In the genomic region with DNA sequence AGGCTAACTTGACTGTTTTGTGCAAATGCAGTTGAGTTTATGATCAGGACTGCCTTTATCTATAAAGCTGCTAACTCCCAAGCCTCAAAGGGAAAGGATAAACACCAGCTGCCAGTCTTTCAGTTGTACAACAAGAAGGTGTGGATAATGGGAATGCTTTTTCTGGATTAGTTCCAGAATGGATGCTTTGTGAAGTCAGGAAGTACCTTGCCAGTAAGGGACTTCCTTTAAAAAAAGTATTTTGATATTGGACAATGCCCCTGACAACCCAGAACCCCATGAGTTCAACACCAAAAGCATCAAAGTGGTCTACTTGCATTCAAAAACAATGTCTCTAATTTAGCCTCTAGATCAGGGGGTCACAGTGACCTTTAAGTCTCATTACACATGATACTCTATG, we compare ENCODE assay signal across 36 cellular contexts. TPM values are rescaled to one million over a fixed set of nuclear protein-coding genes. Genes with fewer than 3 reads are reported as not detected.
"Had no signal": no experiment of that assay in that cellular context is flagged by ENCODE, and none has a peak within 500 bp of the region (broad histone marks: within the 10 kb centered on the region; RNA-seq: fewer than 3 reads in every experiment).

No MANE protein-coding gene starts in this region.

- DNase-seq: activated B cell treated with CpG ODN at 0.5 μM for 24 hours; activated CD4-positive, alpha-beta memory T cell treated with anti-CD3 and anti-CD28 coated beads for 36 hours; activated CD4-positive, alpha-beta T cell treated with anti-CD3 and anti-CD28 coated beads for 4 hours; activated CD4-positive, alpha-beta T cell treated with anti-CD3 and anti-CD28 coated beads, Interleukin-2, amount 10 ng/mL, durations not matched to agents 24 days and 14 days; activated CD4-positive, alpha-beta T cell treated with anti-CD3 and anti-CD28 coated beads, Interleukin-2, amount 50 U/mL, for 1 hour; activated CD4-positive, alpha-beta T cell treated with anti-CD3 and anti-CD28 coated beads, Interleukin-2, amount 50 U/mL, for 4 hours; activated CD4-positive, CD25-positive, alpha-beta regulatory T cell treated with anti-CD3 and anti-CD28 coated beads, Interleukin-2, amount 50 U/mL, for 72 hours; activated CD8-positive, alpha-beta memory T cell treated with anti-CD3 and anti-CD28 coated beads, Interleukin-2, amount 50 U/mL, for 4 hours; activated CD8-positive, alpha-beta T cell treated with anti-CD3 and anti-CD28 coated beads for 36 hours; activated effector memory CD4-positive, alpha-beta T cell treated with anti-CD3 and anti-CD28 coated beads, Interleukin-2, amount 50 U/mL, for 16 hours; activated gamma-delta T cell treated with Interleukin-2 at 50 U/mL for 16 hours; activated naive CD4-positive, alpha-beta T cell; activated naive CD4-positive, alpha-beta T cell treated with anti-CD3 and anti-CD28 coated beads for 36 hours; activated naive CD4-positive, alpha-beta T cell treated with anti-CD3 and anti-CD28 coated beads, Interleukin-2, amount 50 U/mL, for 16 hours; activated naive CD8-positive, alpha-beta T cell treated with anti-CD3 and anti-CD28 coated beads for 36 hours; activated T-cell treated with anti-CD3 and anti-CD28 coated beads for 4 hours; activated T-cell treated with anti-CD3 and anti-CD28 coated beads, Interleukin-2, amount 50 U/mL, for 1 hour; activated T-cell treated with anti-CD3 and anti-CD28 coated beads, Interleukin-2, amount 50 U/mL, for 4 hours; activated T-cell treated with anti-CD3 and anti-CD28 coated beads, Interleukin-2, amount 50 U/mL, for 72 hours; adrenal gland; amniotic stem cell; aorta; body of pancreas; brain microvascular endothelial cell; central memory CD4-positive, alpha-beta T cell; T-helper 2 cell; T-helper 9 cell had no signal

- H3K9me3 ChIP-seq: adrenal gland, body of pancreas, breast epithelium had no signal

- H3K27me3 ChIP-seq: adrenal gland, body of pancreas, brain microvascular endothelial cell, breast epithelium had no signal

- H3K4me3 ChIP-seq: adrenal gland, body of pancreas, breast epithelium had no signal

- H3K36me3 ChIP-seq: adrenal gland, brain microvascular endothelial cell, breast epithelium had no signal

- H3K4me1 ChIP-seq: adrenal gland, body of pancreas, breast epithelium had no signal

- ATAC-seq: activated CD8-positive, alpha-beta T cell treated with anti-CD3 and anti-CD28 coated beads for 36 hours; activated naive CD4-positive, alpha-beta T cell treated with anti-CD3 and anti-CD28 coated beads, Interleukin-2, amount 50 U/mL, for 72 hours; activated T-cell treated with anti-CD3 and anti-CD28 coated beads, Interleukin-2, amount 50 U/mL, for 4 hours; activated T-cell treated with anti-CD3 and anti-CD28 coated beads, Interleukin-2, amount 50 U/mL, for 72 hours; activated T-helper 17 cell treated with anti-CD3 and anti-CD28 coated beads, Interleukin-2, amount 50 U/mL, for 72 hours; body of pancreas had no signal

- H3K27ac ChIP-seq: adrenal gland, body of pancreas, brain microvascular endothelial cell, breast epithelium, VCaP had no signal

RNA-seq across cellular contexts. Expression of gene OR5A2, which starts 32.0 kb away (rescaled TPM):
- total RNA-seq: activated B cell treated with CpG ODN at 0.5 μM for 24 hours; activated CD4-positive, alpha-beta memory T cell treated with anti-CD3 and anti-CD28 coated beads for 36 hours; activated CD4-positive, alpha-beta T cell treated with anti-CD3 and anti-CD28 coated beads, Interleukin-2, amount 10 ng/mL, durations not matched to agents 24 days and 14 days; activated CD8-positive, alpha-beta memory T cell treated with anti-CD3 and anti-CD28 coated beads for 36 hours; activated CD8-positive, alpha-beta T cell treated with anti-CD3 and anti-CD28 coated beads for 36 hours; activated naive CD4-positive, alpha-beta T cell treated with anti-CD3 and anti-CD28 coated beads for 36 hours; activated naive CD4-positive, alpha-beta T cell treated with anti-CD3 and anti-CD28 coated beads, Interleukin-2, amount 50 U/mL, for 72 hours; activated naive CD8-positive, alpha-beta T cell treated with anti-CD3 and anti-CD28 coated beads for 36 hours; activated T-cell treated with anti-CD3 and anti-CD28 coated beads, Interleukin-2, amount 50 U/mL, for 4 hours; activated T-cell treated with anti-CD3 and anti-CD28 coated beads, Interleukin-2, amount 50 U/mL, for 72 hours; activated T-helper 1 cell treated with anti-CD3 and anti-CD28 coated beads, Interleukin-12 subunit alpha, Interleukin-12 subunit beta, Interleukin-2, Interleukin-4 antibody, amounts not matched to agents 30 ng/mL and 10 ng/mL and 1 ng/mL, durations not matched to agents 14 hours and 24 hours and 36 hours; activated T-helper 17 cell treated with anti-CD3 and anti-CD28 coated beads, Interleukin-2, amount 50 U/mL, for 72 hours; adrenal gland; aorta; astrocyte; body of pancreas; breast epithelium; cardiac septum; cerebellum had no signal

RNA-seq across cellular contexts. Expression of gene OR5AN1, which starts 35.5 kb away (rescaled TPM):
- total RNA-seq: activated B cell treated with CpG ODN at 0.5 μM for 24 hours; activated CD4-positive, alpha-beta memory T cell treated with anti-CD3 and anti-CD28 coated beads for 36 hours; activated CD4-positive, alpha-beta T cell treated with anti-CD3 and anti-CD28 coated beads, Interleukin-2, amount 10 ng/mL, durations not matched to agents 24 days and 14 days; activated CD8-positive, alpha-beta memory T cell treated with anti-CD3 and anti-CD28 coated beads for 36 hours; activated CD8-positive, alpha-beta T cell treated with anti-CD3 and anti-CD28 coated beads for 36 hours; activated naive CD4-positive, alpha-beta T cell treated with anti-CD3 and anti-CD28 coated beads for 36 hours; activated naive CD4-positive, alpha-beta T cell treated with anti-CD3 and anti-CD28 coated beads, Interleukin-2, amount 50 U/mL, for 72 hours; activated naive CD8-positive, alpha-beta T cell treated with anti-CD3 and anti-CD28 coated beads for 36 hours; activated T-cell treated with anti-CD3 and anti-CD28 coated beads, Interleukin-2, amount 50 U/mL, for 4 hours; activated T-cell treated with anti-CD3 and anti-CD28 coated beads, Interleukin-2, amount 50 U/mL, for 72 hours; activated T-helper 1 cell treated with anti-CD3 and anti-CD28 coated beads, Interleukin-12 subunit alpha, Interleukin-12 subunit beta, Interleukin-2, Interleukin-4 antibody, amounts not matched to agents 30 ng/mL and 10 ng/mL and 1 ng/mL, durations not matched to agents 14 hours and 24 hours and 36 hours; activated T-helper 17 cell treated with anti-CD3 and anti-CD28 coated beads, Interleukin-2, amount 50 U/mL, for 72 hours; adrenal gland; aorta; astrocyte; body of pancreas; cardiac septum; cerebellum had no signal

RNA-seq across cellular contexts. Expression of gene OR5A1, which starts 42.1 kb away (rescaled TPM):
- total RNA-seq: activated B cell treated with CpG ODN at 0.5 μM for 24 hours; activated CD4-positive, alpha-beta memory T cell treated with anti-CD3 and anti-CD28 coated beads for 36 hours; activated CD4-positive, alpha-beta T cell treated with anti-CD3 and anti-CD28 coated beads, Interleukin-2, amount 10 ng/mL, durations not matched to agents 24 days and 14 days; activated CD8-positive, alpha-beta memory T cell treated with anti-CD3 and anti-CD28 coated beads for 36 hours; activated CD8-positive, alpha-beta T cell treated with anti-CD3 and anti-CD28 coated beads for 36 hours; activated naive CD4-positive, alpha-beta T cell treated with anti-CD3 and anti-CD28 coated beads for 36 hours; activated naive CD4-positive, alpha-beta T cell treated with anti-CD3 and anti-CD28 coated beads, Interleukin-2, amount 50 U/mL, for 72 hours; activated naive CD8-positive, alpha-beta T cell treated with anti-CD3 and anti-CD28 coated beads for 36 hours; activated T-cell treated with anti-CD3 and anti-CD28 coated beads, Interleukin-2, amount 50 U/mL, for 4 hours; activated T-cell treated with anti-CD3 and anti-CD28 coated beads, Interleukin-2, amount 50 U/mL, for 72 hours; activated T-helper 1 cell treated with anti-CD3 and anti-CD28 coated beads, Interleukin-12 subunit alpha, Interleukin-12 subunit beta, Interleukin-2, Interleukin-4 antibody, amounts not matched to agents 30 ng/mL and 10 ng/mL and 1 ng/mL, durations not matched to agents 14 hours and 24 hours and 36 hours; activated T-helper 17 cell treated with anti-CD3 and anti-CD28 coated beads, Interleukin-2, amount 50 U/mL, for 72 hours; adrenal gland; aorta; astrocyte; body of pancreas; breast epithelium; cardiac septum; cerebellum had no signal
